In genomic region chr7:43689115-43689514, GRCh38 we compare ENCODE assay signal across 20 cellular contexts.
"Had no signal": no experiment of that assay in that cellular context is flagged by ENCODE, and none has a peak within 500 bp of the region (broad histone marks: within the 10 kb centered on the region; RNA-seq: fewer than 3 reads in every experiment).

No MANE protein-coding gene starts in this region.

- H3K9me3 ChIP-seq: ascending aorta, stomach had no signal

- DNase-seq: activated CD4-positive, alpha-beta T cell treated with anti-CD3 and anti-CD28 coated beads, Interleukin-2, amount 10 ng/mL, durations not matched to agents 7 days and 5 days; activated CD8-positive, alpha-beta memory T cell treated with anti-CD3 and anti-CD28 coated beads for 24 hours; activated effector memory CD4-positive, alpha-beta T cell treated with Interleukin-2 at 50 U/mL for 16 hours; activated T-cell treated with anti-CD3 and anti-CD28 coated beads, Interleukin-2, amount 50 U/mL, for 24 hours; foreskin keratinocyte; heart left ventricle; islet precursor cell; mammary epithelial cell; retina; stimulated activated CD4-positive, alpha-beta T cell treated with anti-CD3 and anti-CD28 coated beads, Interleukin-15, amount 100 ng/mL, for 24 hours; stimulated activated CD4-positive, alpha-beta T cell treated with anti-CD3 and anti-CD28 coated beads, Interleukin-4, amount 100 ng/mL, for 24 hours; stomach; T-cell; T1000 had no signal

- H3K36me3 ChIP-seq: ascending aorta, heart left ventricle, stomach had no signal

- H3K27ac ChIP-seq: ascending aorta, foreskin keratinocyte, heart left ventricle, neural progenitor cell, parathyroid adenoma, stomach, VCaP had no signal

- H3K4me2 ChIP-seq: neural progenitor cell had no signal

- H3K4me1 ChIP-seq: ascending aorta, neural progenitor cell, stomach had no signal

- H3K27me3 ChIP-seq: ascending aorta, foreskin keratinocyte, heart left ventricle, neural progenitor cell, stomach had no signal

- H3K27ac Mint-ChIP-seq: activated CD4-positive, alpha-beta T cell treated with anti-CD3 and anti-CD28 coated beads, Interleukin-2, amount 10 ng/mL, durations not matched to agents 7 days and 5 days; activated naive CD8-positive, alpha-beta T cell; activated T-cell treated with anti-CD3 and anti-CD28 coated beads, Interleukin-2, amount 50 U/mL, for 24 hours; neural progenitor cell had no signal

- H3K4me1 Mint-ChIP-seq: neural progenitor cell had no signal

- H2AFZ ChIP-seq: neural progenitor cell, parathyroid adenoma had no signal

- ATAC-seq: foreskin keratinocyte, heart left ventricle, left lobe of liver, T-cell had no signal

- H3K4me3 Mint-ChIP-seq: activated CD4-positive, alpha-beta T cell treated with anti-CD3 and anti-CD28 coated beads, Interleukin-2, amount 10 ng/mL, durations not matched to agents 7 days and 5 days; activated naive CD8-positive, alpha-beta T cell; activated T-cell treated with anti-CD3 and anti-CD28 coated beads, Interleukin-2, amount 50 U/mL, for 24 hours; neural progenitor cell; T-cell had no signal

- H3K4me3 ChIP-seq: ascending aorta, heart left ventricle, neural progenitor cell, stomach had no signal

- H3K27me3 Mint-ChIP-seq: activated CD4-positive, alpha-beta T cell treated with anti-CD3 and anti-CD28 coated beads, Interleukin-2, amount 10 ng/mL, durations not matched to agents 7 days and 5 days; activated naive CD8-positive, alpha-beta T cell; activated T-cell treated with anti-CD3 and anti-CD28 coated beads, Interleukin-2, amount 50 U/mL, for 24 hours; T-cell had no signal

- H3K9ac ChIP-seq: neural progenitor cell, parathyroid adenoma had no signal
